10 cellular contexts compared by ENCODE assay signal in genomic region chr12:78392918-78393317, GRCh38.
DNase-seq lines count a peak whose midpoint lies in the region; ATAC-seq, FAIRE-seq and TF ChIP-seq lines count a peak whose summit lies in the region.
"Had no signal": no experiment of that assay in that cellular context is flagged by ENCODE, and none has a peak within 500 bp of the region (broad histone marks: within the 10 kb centered on the region; RNA-seq: fewer than 3 reads in every experiment).

No MANE protein-coding gene starts in this region.

- no peak overlapping the region for H2BK5ac ChIP-seq in H1 (ENCODE audit: low read depth, low read length)

- no peaks in the 10 kb centered on the region for H3K36me3 Mint-ChIP-seq in activated T-cell treated with anti-CD3 and anti-CD28 coated beads, Interleukin-2, amount 50 U/mL, for 72 hours (ENCODE audit: insufficient read depth in 2 of 2)
- H3K36me3 Mint-ChIP-seq in Caco-2 (ENCODE audit: insufficient read depth, unreplicated experiment): no peaks in the 10 kb centered on the region

- no peaks in the 10 kb centered on the region for H4K20me1 ChIP-seq in H1 (replicated peaks in 1 of 2; ENCODE audit: control insufficient read depth in 1 of 2, insufficient read depth in 2 of 2, low read length in 2 of 2)

- peak; percentile 44 to 48 for TF ChIP-seq RAD21 in H1 (IDR thresholded peaks at IDR 0.05 in 1 of 2, conservative IDR thresholded peaks at IDR 0.05 in 1 of 2; ENCODE audit: low read depth in 2 of 2, low read length in 2 of 2)

- TF ChIP-seq POLR2A in H1 (IDR thresholded peaks at IDR 0.05; ENCODE audit: control extremely low read depth in 1 of 2, low read depth in 2 of 2, low read length in 2 of 2) (no peak), lower leg skin (IDR thresholded peaks at IDR 0.05) (no peak)

- H2AFZ ChIP-seq in H1 (ENCODE audit: low read length): no peak overlapping the region

- no peak overlapping the region for H2BK120ac ChIP-seq in H1 (replicated peaks; ENCODE audit: low read depth, low read length)

- TF ChIP-seq CTCF in H1 (IDR thresholded peaks at IDR 0.05; ENCODE audit: control extremely low read depth in 1 of 3, insufficient read depth in 1 of 3, low read depth in 1 of 3, low read length in 3 of 3) (peak in 1 of 3 experiments; percentile 13; a peak in 1 of 4 replicates), lower leg skin (IDR thresholded peaks at IDR 0.05) (no peak), Caco-2 (IDR thresholded peaks at IDR 0.05; ENCODE audit: insufficient read depth in 1 of 2, low read depth in 1 of 2, low read length in 1 of 2, severe bottlenecking in 1 of 2, unreplicated experiment in 1 of 2) (peak in 1 of 2 experiments; percentile 12)

- H3K9me3 ChIP-seq in H1 (ENCODE audit: insufficient read depth in 2 of 2, low read depth in 1 of 2, low read length in 1 of 2): no peaks in the 10 kb centered on the region
- no peaks in the 10 kb centered on the region for H3K9me3 ChIP-seq in Caco-2

- H3K27ac Mint-ChIP-seq in activated T-cell treated with anti-CD3 and anti-CD28 coated beads, Interleukin-2, amount 50 U/mL, for 72 hours: no peak overlapping the region
- no peak overlapping the region for H3K27ac Mint-ChIP-seq in Caco-2 (ENCODE audit: unreplicated experiment)
- H3K27ac Mint-ChIP-seq: activated CD8-positive, alpha-beta T cell treated with anti-CD3 and anti-CD28 coated beads for 36 hours had no signal

- H2BK15ac ChIP-seq in H1 (ENCODE audit: low read length): no peak overlapping the region

- no peak overlapping the region for H3K23ac ChIP-seq in H1 (ENCODE audit: insufficient read length)

- H3K4me3 ChIP-seq in H1 (ENCODE audit: extremely low read depth in 1 of 4, insufficient read depth in 2 of 4, low read depth in 3 of 4, low read length in 4 of 4): no peak overlapping the region
- no peak overlapping the region for H3K4me3 ChIP-seq in lower leg skin (ENCODE audit: low read depth, poor library complexity, severe bottlenecking)
- no peak overlapping the region for H3K4me3 ChIP-seq in Caco-2 (ENCODE audit: low read depth, low read length)

- H3K36me3 ChIP-seq in H1 (ENCODE audit: control insufficient read depth in 2 of 4, insufficient read depth in 4 of 4, low read length in 3 of 4): no peaks in the 10 kb centered on the region
- H3K36me3 ChIP-seq in Caco-2 (ENCODE audit: control insufficient read depth, insufficient read depth, low read length): no peaks in the 10 kb centered on the region

- FAIRE-seq in H1 (lab: Jason Lieb, UNC): no peak
- FAIRE-seq: A204.1 had no signal

- no peaks in the 10 kb centered on the region for H3K23me2 ChIP-seq in H1 (ENCODE audit: low read depth, low read length)

- H3K4me2 ChIP-seq in H1 (ENCODE audit: insufficient read depth in 1 of 2, low read depth in 2 of 2, low read length in 2 of 2): no peak overlapping the region

- H3K56ac ChIP-seq in H1 (replicated peaks; ENCODE audit: insufficient read length, low read depth, low read length): no peak overlapping the region

- no peaks in the 10 kb centered on the region for H3K79me1 ChIP-seq in H1 (ENCODE audit: low read depth, low read length)

- no peak overlapping the region for H2BK20ac ChIP-seq in H1 (ENCODE audit: low read length)

- H3K79me2 ChIP-seq in H1 (ENCODE audit: control insufficient read depth in 1 of 2, insufficient read depth in 2 of 2, low read length in 2 of 2): no peaks in the 10 kb centered on the region

- no peaks in the 10 kb centered on the region for H3K27me3 Mint-ChIP-seq in activated T-cell treated with anti-CD3 and anti-CD28 coated beads, Interleukin-2, amount 50 U/mL, for 72 hours (ENCODE audit: low read depth)
- peaks cover 1% of the 10 kb centered on the region for H3K27me3 Mint-ChIP-seq in Caco-2 (ENCODE audit: insufficient read depth, unreplicated experiment)
- H3K27me3 Mint-ChIP-seq: activated CD8-positive, alpha-beta T cell treated with anti-CD3 and anti-CD28 coated beads for 36 hours had no signal

- no peak overlapping the region for H4K5ac ChIP-seq in H1 (ENCODE audit: insufficient read length, low read depth, low read length)

- BruUV-seq in Caco-2 (replicated peaks; lab: Mats Ljungman, UMichigan): no TSS peak

- no peak overlapping the region for H3K18ac ChIP-seq in H1 (ENCODE audit: extremely low read depth, low read length)

- H3K4me1 Mint-ChIP-seq in activated T-cell treated with anti-CD3 and anti-CD28 coated beads, Interleukin-2, amount 50 U/mL, for 72 hours (ENCODE audit: low read depth): no peaks in the 10 kb centered on the region
- no peaks in the 10 kb centered on the region for H3K4me1 Mint-ChIP-seq in Caco-2 (ENCODE audit: low read depth, unreplicated experiment)

- POLR2A ChIA-PET in H1 (lab: Charles Lee; ENCODE audit: partially characterized antibody): no interaction called here
- POLR2A ChIA-PET in Caco-2 (lab: Charles Lee): no interaction called here

- H4K8ac ChIP-seq in H1 (ENCODE audit: extremely low read depth, insufficient read depth, low read length): no peak overlapping the region

- H3K9ac ChIP-seq in H1 (replicated peaks in 1 of 4; ENCODE audit: extremely low read depth in 1 of 4, low read depth in 3 of 4, low read length in 3 of 4): no peak overlapping the region

- no peak for ATAC-seq in activated T-cell treated with anti-CD3 and anti-CD28 coated beads, Interleukin-2, amount 50 U/mL, for 72 hours (replicated peaks in 1 of 2)
- ATAC-seq: activated CD8-positive, alpha-beta T cell treated with anti-CD3 and anti-CD28 coated beads for 36 hours had no signal

- H2BK12ac ChIP-seq in H1 (ENCODE audit: low read depth, low read length): no peak overlapping the region

- no peak overlapping the region for H3K4me3 Mint-ChIP-seq in activated T-cell treated with anti-CD3 and anti-CD28 coated beads, Interleukin-2, amount 50 U/mL, for 72 hours
- H3K4me3 Mint-ChIP-seq in Caco-2 (ENCODE audit: unreplicated experiment): no peak overlapping the region
- H3K4me3 Mint-ChIP-seq: activated CD8-positive, alpha-beta T cell treated with anti-CD3 and anti-CD28 coated beads for 36 hours had no signal

- no peaks in the 10 kb centered on the region for H3K27me3 ChIP-seq in H1 (replicated peaks in 1 of 4; ENCODE audit: control insufficient read depth in 3 of 4, extremely low read depth in 1 of 4, insufficient read depth in 3 of 4, low read length in 3 of 4)
- H3K27me3 ChIP-seq in Caco-2 (replicated peaks; ENCODE audit: control insufficient read depth, insufficient read depth, low read length): no peaks in the 10 kb centered on the region

- H3K14ac ChIP-seq in H1 (ENCODE audit: insufficient read length): no peak overlapping the region

- CTCF ChIA-PET in H1 (lab: Charles Lee; ENCODE audit: partially characterized antibody): interaction anchor here (0.7 to 1.4 kb wide), 8 partner anchors 9 to 339 kb away, joined by 3 to 6 read pairs (median 3); no protein-coding TSS in a partner anchor
- CTCF ChIA-PET in Caco-2 (lab: Charles Lee): interaction anchor here (0.5 kb wide), 1 partner anchor 11 kb away, joined by 3 read pairs; no protein-coding TSS in a partner anchor

- WGBS in H1 (ENCODE audit: extremely low coverage in 1 of 2, insufficient coverage in 1 of 2, insufficient read length in 1 of 2, insufficient replicate concordance in 2 of 2, low coverage in 1 of 2, low lambda C conversion rate in 2 of 2, missing lambda C conversion rate in 1 of 2), 2 experiments: 92% methylated on average over 2 of the region's 2 CpGs; no CpG with 5 or more reads in 1 of the 2 experiments
- 29 to 45% methylated on average over 2 of the region's 2 CpGs for WGBS in lower leg skin, 2 donors

- H3K4me1 ChIP-seq in H1 (replicated peaks in 1 of 4; ENCODE audit: control insufficient read depth in 3 of 4, insufficient read depth in 4 of 4, low read length in 3 of 4) (peaks cover 0 to 3% (median 0%) of the 10 kb centered on the region in 4 experiments; a peak in 1 of 7 replicates), Caco-2 (no peaks in the 10 kb centered on the region)

- no peak for TF ChIP-seq EP300 in H1 (IDR thresholded peaks at IDR 0.05; ENCODE audit: borderline replicate concordance in 1 of 2, low read depth in 2 of 2, low read length in 2 of 2)

- peaks cover 1 to 4% of the 10 kb centered on the region in 2 donors for H3K9me3 Mint-ChIP-seq in activated T-cell treated with anti-CD3 and anti-CD28 coated beads, Interleukin-2, amount 50 U/mL, for 72 hours
- no peaks in the 10 kb centered on the region for H3K9me3 Mint-ChIP-seq in Caco-2 (ENCODE audit: unreplicated experiment)
- H3K9me3 Mint-ChIP-seq: activated CD8-positive, alpha-beta T cell treated with anti-CD3 and anti-CD28 coated beads for 36 hours had no signal

- no peak overlapping the region for H3K4ac ChIP-seq in H1 (replicated peaks; ENCODE audit: insufficient read length, low read depth, low read length)

- intact Hi-C loops in lower leg skin (cut with DNase I; ENCODE audit: low total_unique reads) (no loop called here), Caco-2 (cut with micrococcal nuclease; ENCODE audit: unreplicated experiment) (no loop called here)

- DNase-seq in DMS 273 (lab: John Stamatoyannopoulos, UW; ENCODE audit: unreplicated experiment): peak; percentile 53
- DNase-seq in DMS 273 treated with DMSO at 0.1 percent for 48 hours (lab: John Stamatoyannopoulos, UW): no peak
- peak; percentile 57 for DNase-seq in NCI-H446 treated with DMSO at 0.1 percent for 48 hours (lab: John Stamatoyannopoulos, UW)
- DNase-seq in H1 (ENCODE audit: low read depth in 1 of 2, low spot score in 2 of 2): no peak
- peak; percentile 38 for DNase-seq in renal cortical epithelial cell (ENCODE audit: low read depth)
- DNase-seq in activated T-cell treated with anti-CD3 and anti-CD28 coated beads, Interleukin-2, amount 50 U/mL, for 72 hours: no peak
- no peak for DNase-seq in lower leg skin (ENCODE audit: low spot score in 2 of 2)
- DNase-seq in Caco-2: no peak
- DNase-seq: activated CD8-positive, alpha-beta T cell treated with anti-CD3 and anti-CD28 coated beads for 36 hours had no signal

- no peak overlapping the region for H2AK5ac ChIP-seq in H1 (ENCODE audit: low read depth, low read length)

- H3K27ac ChIP-seq in H1 (ENCODE audit: low read depth, low read length): no peak overlapping the region

- H4K91ac ChIP-seq in H1 (replicated peaks; ENCODE audit: insufficient read length, low read length): no peak overlapping the region

TF ChIP-seq in H1, 55 proteins besides CTCF, POLR2A, EP300 and RAD21:
- TF ChIP-seq BRCA1 (IDR thresholded peaks at IDR 0.05; ENCODE audit: low read depth, low read length) (no peak), SIRT6 (IDR thresholded peaks at IDR 0.05; ENCODE audit: low read length) (no peak), POU5F1 (IDR thresholded peaks at IDR 0.05; ENCODE audit: low read depth, low read length) (no peak), EGR1 (IDR thresholded peaks at IDR 0.05; ENCODE audit: borderline replicate concordance, low read depth, low read length) (no peak), SP2 (IDR thresholded peaks at IDR 0.05; ENCODE audit: low read length) (no peak), KDM1A (IDR thresholded peaks at IDR 0.05; ENCODE audit: borderline replicate concordance, low read length) (no peak), RFX5 (IDR thresholded peaks at IDR 0.05; ENCODE audit: borderline replicate concordance, low read depth, low read length) (no peak)

Comparison
In these comparisons a context has a peak if more than half of its experiments do, and no peak if none do; other contexts are left out.
1. DNase-seq: peak in DMS 273 (single experiment), NCI-H446 treated with DMSO at 0.1 percent for 48 hours (single experiment) and renal cortical epithelial cell (single experiment); none in DMS 273 treated with DMSO at 0.1 percent for 48 hours (single experiment), H1 (0 of 2), activated T-cell treated with anti-CD3 and anti-CD28 coated beads, Interleukin-2, amount 50 U/mL, for 72 hours (0 of 2), lower leg skin (0 of 2) and Caco-2 (0 of 2).